ENCODE assay signal across 8 cellular contexts in genomic region chr1:202599669-202600431, GRCh38.
DNase-seq lines count a peak whose midpoint lies in the region; ATAC-seq and TF ChIP-seq lines count a peak whose summit lies in the region.

No MANE protein-coding gene starts in this region.

- H3K79me2 ChIP-seq in PC-3 (ENCODE audit: low read length) (no peaks in the 10 kb centered on the region), mammary epithelial cell (ENCODE audit: insufficient read depth, low read length) (no peaks in the 10 kb centered on the region)

- intact Hi-C loops in PC-3 (cut with micrococcal nuclease) (loop anchor here (1.0 to 10.0 kb wide), 3 partner anchors 99 to 255 kb away; partner anchors contain the start of genes PPP1R12B and UBE2T), mammary epithelial cell (cut with micrococcal nuclease) (loop anchor here (1.0 to 10.0 kb wide), 6 partner anchors 29 to 255 kb away; partner anchors contain the start of genes PPP1R12B and UBE2T), posterior vena cava (cut with DNase I) (loop anchor here (5.0 to 10.0 kb wide), 3 partner anchors 98 to 255 kb away; partner anchors contain the start of genes PPP1R12B (in 1 of the 2) and UBE2T (in 1 of the 2))

- H4K20me1 ChIP-seq in PC-3 (ENCODE audit: low read length), result no peaks in the 10 kb centered on the region
- no peaks in the 10 kb centered on the region for H4K20me1 ChIP-seq in mammary epithelial cell (ENCODE audit: insufficient read depth, low read length)

- H2AFZ ChIP-seq in PC-3 (ENCODE audit: low read length) (no peak overlapping the region), mammary epithelial cell (ENCODE audit: low read depth, low read length) (peak overlapping the region; percentile 80)

- H3K9me3 ChIP-seq in PC-3 (ENCODE audit: low read length), result no peaks in the 10 kb centered on the region
- no peaks in the 10 kb centered on the region for H3K9me3 ChIP-seq in mammary epithelial cell (replicated peaks; ENCODE audit: insufficient read depth, low read length)

- in situ Hi-C loops in mammary epithelial cell (cut with MboI; ENCODE audit: low sequenced_read_pairs in 2 of 2), result loop anchor here (10.0 to 25.0 kb wide), 2 partner anchors 95 to 263 kb away; partner anchors contain the start of genes PPP1R12B (in 1 of the 2) and UBE2T (in 1 of the 2)

- H3K9ac ChIP-seq in PC-3 (ENCODE audit: low read length), result no peak overlapping the region
- H3K9ac ChIP-seq in mammary epithelial cell (ENCODE audit: insufficient read depth, low read length), result no peak overlapping the region

- H3K4me3 ChIP-seq in PC-3 (ENCODE audit: low read length) (no peak overlapping the region), mammary epithelial cell (replicated peaks in 1 of 3; ENCODE audit: insufficient read depth in 1 of 3, low read depth in 2 of 3, low read length in 3 of 3) (no peak overlapping the region)

- no peaks in the 10 kb centered on the region for H3K36me3 ChIP-seq in PC-3 (ENCODE audit: low read depth, low read length)
- H3K36me3 ChIP-seq in mammary epithelial cell (ENCODE audit: insufficient read depth, low read length), result no peaks in the 10 kb centered on the region

- H3K4me2 ChIP-seq in PC-3 (ENCODE audit: low read length) (no peak overlapping the region), mammary epithelial cell (ENCODE audit: insufficient read depth, low read depth, low read length) (no peak overlapping the region)

- H3K27me3 ChIP-seq in PC-3 (ENCODE audit: low read length) (no peaks in the 10 kb centered on the region), mammary epithelial cell (ENCODE audit: insufficient read depth, low read length) (no peaks in the 10 kb centered on the region)

- CTCF ChIA-PET in PC-3 (lab: Charles Lee) (interaction anchor here (0.6 to 1.2 kb wide), 4 partner anchors 98 to 260 kb away, joined by 3 to 11 read pairs (median 6); no protein-coding TSS in a partner anchor), mammary epithelial cell (lab: Charles Lee; ENCODE audit: low non-redundant PET) (interaction anchor here (0.5 to 1.1 kb wide), 5 partner anchors 23 to 261 kb away, joined by 3 to 15 read pairs (median 3); no protein-coding TSS in a partner anchor)

- no peaks in the 10 kb centered on the region for H3K9me2 ChIP-seq in PC-3 (replicated peaks; ENCODE audit: low read length)

- BruUV-seq in PC-3 (replicated peaks; lab: Mats Ljungman, UMichigan), result no TSS peak
- BruUV-seq in mammary epithelial cell (replicated peaks; lab: Mats Ljungman, UMichigan), result no TSS peak

- 33% methylated on average over 15 of the region's 16 CpGs for WGBS in mammary epithelial cell (ENCODE audit: low coverage, missing lambda C conversion rate)

- H3K4me1 ChIP-seq in PC-3 (ENCODE audit: insufficient read depth, low read length) (no peaks in the 10 kb centered on the region), mammary epithelial cell (ENCODE audit: insufficient read depth, low read length) (peaks cover 8% of the 10 kb centered on the region)

- no peaks in the 10 kb centered on the region for H3F3A ChIP-seq in PC-3 (ENCODE audit: low read length, unreplicated experiment)

- POLR2A ChIA-PET in PC-3 (lab: Charles Lee; ENCODE audit: unreplicated experiment), result no interaction called here

- DNase-seq in DMS79 treated with DMSO at 0.1 percent for 48 hours (lab: John Stamatoyannopoulos, UW) (peak; percentile 29), DMS79 (lab: John Stamatoyannopoulos, UW) (no peak), PC-3 (peak; percentile 63), mammary epithelial cell (peak; percentile 69), kidney tubule cell (ENCODE audit: low spot score) (peak; percentile 82), posterior vena cava (ENCODE audit: low spot score) (no peak)
- DNase-seq in stimulated activated CD8-positive, alpha-beta memory T cell treated with anti-CD3 and anti-CD28 coated beads, Interleukin-4, amount 100 ng/mL, for 48 hours, result peak; percentile 57

- ATAC-seq in HG03175 (IDR thresholded peaks at IDR 0.05; ENCODE audit: unreplicated experiment) (peak; percentile 53), PC-3 (peak; percentile 99)

- H3K27ac ChIP-seq in PC-3 (ENCODE audit: low read length), result no peak overlapping the region
- H3K27ac ChIP-seq in mammary epithelial cell (ENCODE audit: insufficient read depth, low read depth, low read length), result no peak overlapping the region

- dilution Hi-C loops in mammary epithelial cell (cut with HindIII; ENCODE audit: low sequenced_read_pairs), result no loop called here

- TF ChIP-seq CTCF in PC-3 (conservative IDR thresholded peaks at IDR 0.05; ENCODE audit: low read depth, low read length) (peak; percentile 79), mammary epithelial cell (conservative IDR thresholded peaks at IDR 0.05 in 1 of 2, IDR thresholded peaks at IDR 0.05 in 1 of 2; ENCODE audit: extremely low read depth in 1 of 2, insufficient read depth in 1 of 2, low read depth in 1 of 2, low read length in 2 of 2) (peak; percentile 86 to 97)

Comparison
In these comparisons a context has a peak if more than half of its experiments do, and no peak if none do; other contexts are left out.
1. DNase-seq: peak in DMS79 treated with DMSO at 0.1 percent for 48 hours (single experiment), PC-3 (single experiment), mammary epithelial cell (single experiment), kidney tubule cell (single experiment) and stimulated activated CD8-positive, alpha-beta memory T cell treated with anti-CD3 and anti-CD28 coated beads, Interleukin-4, amount 100 ng/mL, for 48 hours (single experiment); none in DMS79 (single experiment) and posterior vena cava (single experiment).